Comparison of ENCODE assay signal across 28 cellular contexts in the genomic region with DNA sequence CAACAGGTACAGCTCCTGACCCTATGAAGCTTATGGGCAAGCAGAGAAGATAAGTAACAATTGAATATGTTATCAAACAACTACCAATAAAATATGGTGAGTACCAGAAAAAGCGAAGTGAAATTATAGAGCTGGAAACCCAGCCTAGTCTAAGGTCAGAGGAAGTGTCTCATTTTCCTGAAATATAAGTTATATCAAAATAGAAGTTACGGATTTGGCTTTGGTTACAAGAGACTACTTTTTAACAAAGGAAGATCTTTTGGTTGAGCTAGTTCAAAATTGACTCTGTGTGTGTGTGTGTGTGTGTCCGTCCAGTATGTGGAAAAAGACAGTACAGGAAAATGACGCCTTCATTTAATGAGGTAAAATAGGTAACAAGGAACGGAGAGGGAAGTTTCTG. TPM values are rescaled to one million over a fixed set of nuclear protein-coding genes. Genes with fewer than 3 reads are reported as not detected.
DNase-seq lines count a peak whose midpoint lies in the region; ATAC-seq and TF ChIP-seq lines count a peak whose summit lies in the region.
"Had no signal": no experiment of that assay in that cellular context is flagged by ENCODE, and none has a peak within 500 bp of the region (broad histone marks: within the 10 kb centered on the region; RNA-seq: fewer than 3 reads in every experiment).

No MANE protein-coding gene starts in this region.

- H3K36me3 ChIP-seq in left ventricle myocardium inferior (no peaks in the 10 kb centered on the region), SJSA1 (no peaks in the 10 kb centered on the region), spleen (peaks cover 0 to 31% (median 0%) of the 10 kb centered on the region in 6 donors)
- H3K36me3 ChIP-seq: prostate gland, suprapubic skin had no signal

- H3K27ac ChIP-seq in left ventricle myocardium inferior (replicated peaks) (peak overlapping the region; percentile 74), SJSA1 (peak overlapping the region; percentile 46; the same call in 1 of the 2 replicates), spleen (peak overlapping the region in 7 of 8 donors; percentile 73 to 96 (median 76))
- H3K27ac ChIP-seq: epithelial cell of prostate, hepatocyte, prostate gland, suprapubic skin had no signal

- intact Hi-C loops in left ventricle myocardium inferior (cut with micrococcal nuclease) (loop anchor here (2.0 kb wide), 1 partner anchor 56 kb away; no protein-coding TSS in a partner anchor), left cardiac atrium (cut with DNase I) (loop anchor here in 1 of 2 donors (10.0 kb wide), 1 partner anchor 126 kb away; the partner anchor contains the start of gene UTRN), spleen (cut with DNase I; ENCODE audit: low total_unique reads) (loop anchor here (10.0 kb wide), 1 partner anchor 56 kb away; no protein-coding TSS in a partner anchor)
- intact Hi-C loops in activated T-helper 2 cell treated with anti-CD3 and anti-CD28 coated beads, Interferon-gamma antibody, Interleukin-2, Interleukin-4, amounts not matched to agents 10 μg/mL and 5 μg/mL and 100 μg/mL, durations not matched to agents 14 hours and 24 hours and 36 hours (cut with micrococcal nuclease): no loop called here

- TF ChIP-seq POLR2A in spleen (IDR thresholded peaks at IDR 0.05): no peak

- H3K4me3 Mint-ChIP-seq in activated T-helper 2 cell treated with anti-CD3 and anti-CD28 coated beads, Interferon-gamma antibody, Interleukin-2, Interleukin-4, amounts not matched to agents 10 μg/mL and 5 μg/mL and 100 μg/mL, durations not matched to agents 14 hours and 24 hours and 36 hours (ENCODE audit: low read depth): no peak overlapping the region
- H3K4me3 Mint-ChIP-seq: activated naive CD8-positive, alpha-beta T cell treated with anti-CD3 and anti-CD28 coated beads, Interleukin-2, amount 10 ng/mL, durations not matched to agents 7 days and 5 days; activated T-helper 17 cell treated with anti-CD3 and anti-CD28 coated beads, Interleukin-2, amount 50 U/mL, for 72 hours; central memory CD8-positive, alpha-beta T cell; stimulated activated effector memory CD8-positive, alpha-beta T cell treated with anti-CD3 and anti-CD28 coated beads, Interleukin-12 subunit alpha, Interleukin-12 subunit beta, amount 100 ng/mL, for 72 hours; WTC11 had no signal

- DNase-seq in left ventricle myocardium inferior (no peak), left cardiac atrium (no peak), SJSA1 (ENCODE audit: low read depth in 1 of 2, low spot score in 2 of 2) (no peak), medulla oblongata (ENCODE audit: extremely low spot score) (peak; percentile 7), spleen (no peak), NCI-H2196 treated with DMSO at 0.1 percent for 48 hours (lab: John Stamatoyannopoulos, UW; ENCODE audit: unreplicated experiment) (no peak), GDM1 (lab: John Stamatoyannopoulos, UW) (no peak)
- no peak for DNase-seq in activated T-helper 2 cell treated with anti-CD3 and anti-CD28 coated beads, Interferon-gamma antibody, Interleukin-2, Interleukin-4, amounts not matched to agents 10 μg/mL and 5 μg/mL and 100 μg/mL, durations not matched to agents 14 hours and 24 hours and 36 hours (ENCODE audit: low spot score)
- DNase-seq: activated CD4-positive, alpha-beta T cell treated with anti-CD3 and anti-CD28 coated beads, Interleukin-2, amount 50 U/mL, for 48 hours; activated CD8-positive, alpha-beta memory T cell treated with anti-CD3 and anti-CD28 coated beads, Interleukin-2, amount 50 U/mL, for 4 hours; activated naive CD8-positive, alpha-beta T cell treated with anti-CD3 and anti-CD28 coated beads, Interleukin-2, amount 10 ng/mL, durations not matched to agents 7 days and 5 days; Calu3; DND-41; H7; NCI-H1092; NCI-H187 treated with DMSO at 0.1 percent for 48 hours; NCI-H748 treated with DMSO at 0.1 percent for 48 hours; T1000 had no signal

- WGBS in spleen, 5 donors: 49 to 64% (median 55%) methylated on average over 5 of the region's 5 CpGs

- peak overlapping the region; percentile 19 for H3K4me3 ChIP-seq in left ventricle myocardium inferior
- H3K4me3 ChIP-seq in SJSA1: no peak overlapping the region
- peak overlapping the region in 2 of 8 donors; percentile 5 to 26 for H3K4me3 ChIP-seq in spleen
- H3K4me3 ChIP-seq: hepatocyte, prostate gland, smooth muscle cell, suprapubic skin had no signal

- H3K9me3 ChIP-seq in left ventricle myocardium inferior (replicated peaks) (no peaks in the 10 kb centered on the region), SJSA1 (replicated peaks) (no peaks in the 10 kb centered on the region), spleen (no peaks in the 10 kb centered on the region)
- H3K9me3 ChIP-seq: prostate gland, suprapubic skin had no signal

- no peaks in the 10 kb centered on the region for H3K9me3 Mint-ChIP-seq in activated T-helper 2 cell treated with anti-CD3 and anti-CD28 coated beads, Interferon-gamma antibody, Interleukin-2, Interleukin-4, amounts not matched to agents 10 μg/mL and 5 μg/mL and 100 μg/mL, durations not matched to agents 14 hours and 24 hours and 36 hours
- H3K9me3 Mint-ChIP-seq: activated T-helper 17 cell treated with anti-CD3 and anti-CD28 coated beads, Interleukin-2, amount 50 U/mL, for 72 hours; central memory CD8-positive, alpha-beta T cell; stimulated activated effector memory CD8-positive, alpha-beta T cell treated with anti-CD3 and anti-CD28 coated beads, Interleukin-12 subunit alpha, Interleukin-12 subunit beta, amount 100 ng/mL, for 72 hours; WTC11 had no signal

- H3K27me3 Mint-ChIP-seq in activated T-helper 2 cell treated with anti-CD3 and anti-CD28 coated beads, Interferon-gamma antibody, Interleukin-2, Interleukin-4, amounts not matched to agents 10 μg/mL and 5 μg/mL and 100 μg/mL, durations not matched to agents 14 hours and 24 hours and 36 hours (ENCODE audit: low read depth): no peaks in the 10 kb centered on the region
- H3K27me3 Mint-ChIP-seq: activated naive CD8-positive, alpha-beta T cell treated with anti-CD3 and anti-CD28 coated beads, Interleukin-2, amount 10 ng/mL, durations not matched to agents 7 days and 5 days; activated T-helper 17 cell treated with anti-CD3 and anti-CD28 coated beads, Interleukin-2, amount 50 U/mL, for 72 hours; central memory CD8-positive, alpha-beta T cell had no signal

- H3K36me3 Mint-ChIP-seq in activated T-helper 2 cell treated with anti-CD3 and anti-CD28 coated beads, Interferon-gamma antibody, Interleukin-2, Interleukin-4, amounts not matched to agents 10 μg/mL and 5 μg/mL and 100 μg/mL, durations not matched to agents 14 hours and 24 hours and 36 hours (ENCODE audit: low read depth): peaks cover 71% of the 10 kb centered on the region
- H3K36me3 Mint-ChIP-seq: WTC11 had no signal

- ATAC-seq in left cardiac atrium: no peak
- ATAC-seq: activated T-helper 17 cell treated with anti-CD3 and anti-CD28 coated beads, Interleukin-2, amount 50 U/mL, for 72 hours; stimulated activated effector memory CD8-positive, alpha-beta T cell treated with anti-CD3 and anti-CD28 coated beads, Interleukin-12 subunit alpha, Interleukin-12 subunit beta, amount 100 ng/mL, for 72 hours; WTC11 had no signal

- H3K27ac Mint-ChIP-seq in activated T-helper 2 cell treated with anti-CD3 and anti-CD28 coated beads, Interferon-gamma antibody, Interleukin-2, Interleukin-4, amounts not matched to agents 10 μg/mL and 5 μg/mL and 100 μg/mL, durations not matched to agents 14 hours and 24 hours and 36 hours: no peak overlapping the region
- H3K27ac Mint-ChIP-seq: activated naive CD8-positive, alpha-beta T cell treated with anti-CD3 and anti-CD28 coated beads, Interleukin-2, amount 10 ng/mL, durations not matched to agents 7 days and 5 days; activated T-helper 17 cell treated with anti-CD3 and anti-CD28 coated beads, Interleukin-2, amount 50 U/mL, for 72 hours; stimulated activated effector memory CD8-positive, alpha-beta T cell treated with anti-CD3 and anti-CD28 coated beads, Interleukin-12 subunit alpha, Interleukin-12 subunit beta, amount 100 ng/mL, for 72 hours; WTC11 had no signal

- peaks cover 46% of the 10 kb centered on the region for H3K4me1 ChIP-seq in left ventricle myocardium inferior
- peaks cover 30% of the 10 kb centered on the region for H3K4me1 ChIP-seq in SJSA1 (replicated peaks)
- peaks cover 32 to 100% (median 67%) of the 10 kb centered on the region in 6 donors for H3K4me1 ChIP-seq in spleen
- H3K4me1 ChIP-seq: prostate gland had no signal

- TF ChIP-seq CTCF in left ventricle myocardium inferior (IDR thresholded peaks at IDR 0.05; ENCODE audit: borderline replicate concordance) (no peak), spleen (IDR thresholded peaks at IDR 0.05 in 8 of 11, conservative IDR thresholded peaks at IDR 0.05 in 3 of 11) (no peak)

- H3K27me3 ChIP-seq in left ventricle myocardium inferior (ENCODE audit: low read depth) (no peaks in the 10 kb centered on the region), SJSA1 (replicated peaks) (no peaks in the 10 kb centered on the region), spleen (replicated peaks in 1 of 7) (no peaks in the 10 kb centered on the region)
- H3K27me3 ChIP-seq: hepatocyte, suprapubic skin had no signal

- peaks cover 43% of the 10 kb centered on the region for H3K4me1 Mint-ChIP-seq in activated T-helper 2 cell treated with anti-CD3 and anti-CD28 coated beads, Interferon-gamma antibody, Interleukin-2, Interleukin-4, amounts not matched to agents 10 μg/mL and 5 μg/mL and 100 μg/mL, durations not matched to agents 14 hours and 24 hours and 36 hours (ENCODE audit: low read depth)

RNA-seq across cellular contexts. Expression of gene STX11, which starts 8.9 kb away (rescaled TPM):
- total RNA-seq in left ventricle myocardium inferior (6.8 TPM), left cardiac atrium (10 to 100 TPM; 11.3 to 11.4 TPM), spleen (10 to 100 TPM; 34.8 to 76.0 (median 52.0) TPM)
- 8.2 and 9.7 TPM in 2 replicates for total RNA-seq in SJSA1 (2014; rRNA removed; shearing (Covaris generic))
- 10 to 100 TPM in 1 of 3 donors, 1 to 10 TPM in 2; 5.9 to 14.4 (median 9.3) TPM for polyA plus RNA-seq in spleen
- total RNA-seq in activated T-helper 2 cell treated with anti-CD3 and anti-CD28 coated beads, Interferon-gamma antibody, Interleukin-2, Interleukin-4, amounts not matched to agents 10 μg/mL and 5 μg/mL and 100 μg/mL, durations not matched to agents 14 hours and 24 hours and 36 hours: 19.2 and 19.7 TPM in 2 replicates
- total RNA-seq: H7, HT-29 had no signal
